ENCODE assay signal across 11 cellular contexts in the genomic region with DNA sequence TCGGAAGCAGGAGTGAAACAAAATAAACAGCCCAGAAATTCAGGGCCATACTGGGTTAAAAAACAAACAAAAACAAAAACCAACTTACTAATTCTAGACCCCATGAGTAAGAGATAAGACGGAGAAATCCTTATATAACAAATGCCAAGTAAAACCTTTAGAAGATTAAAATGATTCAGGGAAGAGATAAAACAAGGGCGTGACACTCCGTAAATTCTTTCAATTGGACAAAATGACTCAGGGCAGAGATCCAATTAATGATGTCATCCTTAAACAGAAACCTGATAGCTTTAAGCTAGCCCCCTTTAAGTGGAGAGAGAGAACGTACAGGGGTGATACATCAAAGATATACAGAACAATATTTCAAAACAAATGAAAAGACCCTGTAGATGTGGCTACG.
DNase-seq lines count a peak whose midpoint lies in the region; ATAC-seq and TF ChIP-seq lines count a peak whose summit lies in the region.
"Had no signal": no experiment of that assay in that cellular context is flagged by ENCODE, and none has a peak within 500 bp of the region (broad histone marks: within the 10 kb centered on the region; RNA-seq: fewer than 3 reads in every experiment).

No MANE protein-coding gene starts in this region.

- H4K5ac ChIP-seq in mesendoderm (ENCODE audit: low read length), result no peak overlapping the region

- H2AFZ ChIP-seq in GM23248, result no peak overlapping the region

- no peaks in the 10 kb centered on the region for H3K36me3 ChIP-seq in GM23248 (ENCODE audit: low read depth)
- no peaks in the 10 kb centered on the region for H3K36me3 ChIP-seq in mesendoderm (ENCODE audit: control insufficient read depth, insufficient read depth, low read length)
- H3K36me3 ChIP-seq: tibial artery had no signal

- H3K27me3 ChIP-seq in GM23248 (replicated peaks; ENCODE audit: insufficient read depth) (no peaks in the 10 kb centered on the region), mesendoderm (ENCODE audit: insufficient read depth, low read length, poor library complexity) (no peaks in the 10 kb centered on the region)
- H3K27me3 ChIP-seq: tibial artery had no signal

- no peaks in the 10 kb centered on the region for H3K79me1 ChIP-seq in mesendoderm (ENCODE audit: low read length)

- in situ Hi-C loops in GM23248 (cut with MboI), result no loop called here
- in situ Hi-C loops in astrocyte of the cerebellum (cut with HindIII; ENCODE audit: low sequenced_read_pairs), result no loop called here

- H2BK120ac ChIP-seq in mesendoderm (ENCODE audit: low read depth, low read length), result no peak overlapping the region

- no peaks in the 10 kb centered on the region for H4K20me1 ChIP-seq in GM23248 (ENCODE audit: insufficient read depth)

- TF ChIP-seq CTCF in astrocyte of the cerebellum (IDR thresholded peaks at IDR 0.05; ENCODE audit: low read depth, low read length, missing control alignments), result no peak

- 86 to 92% methylated on average over 6 of the region's 6 CpGs for WGBS in GM23248 (ENCODE audit: low coverage in 1 of 2, low lambda C conversion rate in 2 of 2, missing lambda C conversion rate in 2 of 2), 2 experiments
- no CpG with 5 or more reads among the region's 6 CpGs for WGBS in mesendoderm (ENCODE audit: extremely low coverage, insufficient coverage, low lambda C conversion rate)

- no peaks in the 10 kb centered on the region for H3K9me3 ChIP-seq in GM23248 (ENCODE audit: low read depth)
- H3K9me3 ChIP-seq: tibial artery had no signal

- H2AK5ac ChIP-seq in mesendoderm (ENCODE audit: low read length), result no peak overlapping the region

- H3K79me2 ChIP-seq in GM23248 (ENCODE audit: insufficient read depth) (peaks cover 15% of the 10 kb centered on the region), mesendoderm (ENCODE audit: control insufficient read depth, insufficient read depth, low read length) (no peaks in the 10 kb centered on the region)

- intact Hi-C loops in Right ventricle myocardium inferior (cut with DNase I) (no loop called here), left colon (cut with DNase I, micrococcal nuclease) (no loop called here)

- H3K9me2 ChIP-seq in GM23248 (ENCODE audit: insufficient read depth), result no peaks in the 10 kb centered on the region

- H2BK15ac ChIP-seq in mesendoderm (replicated peaks; ENCODE audit: low read depth), result no peak overlapping the region

- peak; percentile 5 for DNase-seq in GM23248
- peak; percentile 35 for DNase-seq in NCI-H1436 (lab: John Stamatoyannopoulos, UW)
- DNase-seq in astrocyte of the cerebellum (ENCODE audit: low read depth), result peak; percentile 9
- peak; percentile 42 for DNase-seq in mesendoderm
- DNase-seq in Right ventricle myocardium inferior (ENCODE audit: missing footprints), result no peak
- DNase-seq in left colon, result no peak
- DNase-seq: activated CD4-positive, alpha-beta T cell treated with anti-CD3 and anti-CD28 coated beads, Interleukin-2, amount 50 U/mL, for 48 hours; activated gamma-delta T cell treated with Interleukin-2 at 50 U/mL for 16 hours; tibial artery had no signal

- H3K56ac ChIP-seq in mesendoderm (ENCODE audit: low read length), result no peak overlapping the region

- H3K23ac ChIP-seq in mesendoderm (ENCODE audit: low read length), result no peak overlapping the region

- H3K4me3 ChIP-seq in GM23248 (no peak overlapping the region), astrocyte of the cerebellum (ENCODE audit: low read depth, low read length) (no peak overlapping the region), mesendoderm (ENCODE audit: low read length) (no peak overlapping the region)
- H3K4me3 ChIP-seq: smooth muscle cell, tibial artery had no signal

- H3K27ac ChIP-seq in GM23248 (no peak overlapping the region), mesendoderm (ENCODE audit: low read depth, low read length) (no peak overlapping the region)
- H3K27ac ChIP-seq: tibial artery had no signal

- H3F3A ChIP-seq in GM23248 (ENCODE audit: insufficient read depth), result no peaks in the 10 kb centered on the region

- H3K4me1 ChIP-seq in GM23248 (ENCODE audit: insufficient read depth), result no peaks in the 10 kb centered on the region
- no peaks in the 10 kb centered on the region for H3K4me1 ChIP-seq in mesendoderm (ENCODE audit: control insufficient read depth, low read depth, low read length)
- H3K4me1 ChIP-seq: tibial artery had no signal

- no peak overlapping the region for H4K8ac ChIP-seq in mesendoderm (ENCODE audit: low read depth, low read length)

- H3K4me2 ChIP-seq in GM23248 (ENCODE audit: unreplicated experiment), result no peak overlapping the region
- H3K4me2 ChIP-seq in mesendoderm (ENCODE audit: low read length), result no peak overlapping the region
- H3K4me2 ChIP-seq: smooth muscle cell had no signal

- no peak overlapping the region for H3K4ac ChIP-seq in mesendoderm (ENCODE audit: low read depth, low read length)

- no peak overlapping the region for H2BK5ac ChIP-seq in mesendoderm (ENCODE audit: low read length)

- H3K18ac ChIP-seq in mesendoderm (ENCODE audit: low read length), result no peak overlapping the region

- no peak for ATAC-seq in GM18870 (IDR thresholded peaks at IDR 0.05; ENCODE audit: unreplicated experiment)
- ATAC-seq in Right ventricle myocardium inferior, result no peak
- no peak for ATAC-seq in left colon

- H3K9ac ChIP-seq in GM23248 (no peak overlapping the region), mesendoderm (ENCODE audit: low read length) (no peak overlapping the region)

Comparison
In these comparisons a context has a peak if more than half of its experiments do, and no peak if none do; other contexts are left out.
1. DNase-seq: peak in GM23248 (single experiment), NCI-H1436 (single experiment), astrocyte of the cerebellum (single experiment) and mesendoderm (single experiment); none in Right ventricle myocardium inferior (single experiment) and left colon (0 of 2).